In genomic region chr13:94251801-94252200, GRCh38 we compare ENCODE assay signal across 18 cellular contexts.
DNase-seq lines count a peak whose midpoint lies in the region; ATAC-seq, FAIRE-seq and TF ChIP-seq lines count a peak whose summit lies in the region.
"Had no signal": no experiment of that assay in that cellular context is flagged by ENCODE, and none has a peak within 500 bp of the region (broad histone marks: within the 10 kb centered on the region; RNA-seq: fewer than 3 reads in every experiment).

No MANE protein-coding gene starts in this region.

- TF ChIP-seq CTCF in pancreas (IDR thresholded peaks at IDR 0.05), result no peak

- H3K4me3 ChIP-seq in pancreas, result no peak overlapping the region
- H3K4me3 ChIP-seq: left lung, thyroid gland had no signal

- no peaks in the 10 kb centered on the region for H3K36me3 ChIP-seq in pancreas
- H3K36me3 ChIP-seq: BE2C, left lung, thyroid gland had no signal

- no peaks in the 10 kb centered on the region for H3K9me3 ChIP-seq in pancreas
- H3K9me3 ChIP-seq: BE2C, thyroid gland had no signal

- intact Hi-C loops in pancreas (cut with DNase I), result no loop called here

- DNase-seq in GM03348 (ENCODE audit: low spot score), result peak; percentile 21
- peak; percentile 36 for DNase-seq in fibroblast of the conjunctiva (ENCODE audit: low read depth)
- peak in 1 of 6 donors; percentile 41 for DNase-seq in pancreas
- DNase-seq in NCI-H1048 (lab: John Stamatoyannopoulos, UW), result no peak
- DNase-seq in CD1c-positive myeloid dendritic cell (ENCODE audit: extremely low spot score), result no peak
- DNase-seq in activated CD8-positive, alpha-beta memory T cell treated with anti-CD3 and anti-CD28 coated beads, Interleukin-2, amount 50 U/mL, for 4 hours, result no peak
- DNase-seq: activated CD4-positive, alpha-beta T cell treated with anti-CD3 and anti-CD28 coated beads for 4 hours; BE2C; DMS53; left lung; naive thymus-derived CD4-positive, alpha-beta T cell; NCI-H2107; stimulated activated CD8-positive, alpha-beta memory T cell treated with anti-CD3 and anti-CD28 coated beads, Interleukin-4, amount 100 ng/mL, for 48 hours; T1000; thyroid gland had no signal

- no peaks in the 10 kb centered on the region for H3K27me3 ChIP-seq in pancreas
- H3K27me3 ChIP-seq: BE2C, left lung, thyroid gland had no signal

- 20 to 28% methylated on average over 4 of the region's 4 CpGs for WGBS in pancreas, 2 donors

- H3K27ac ChIP-seq in pancreas, result no peak overlapping the region
- H3K27ac ChIP-seq: left lung, thyroid gland had no signal

- no peaks in the 10 kb centered on the region for H3K4me1 ChIP-seq in pancreas
- H3K4me1 ChIP-seq: BE2C, left lung, thyroid gland had no signal

- no peak for FAIRE-seq in pancreas (lab: Jason Lieb, UNC)

- ATAC-seq in SK-N-SH treated with all-trans-retinoic acid at 6 μM for 48 hours (peak; percentile 62), pancreas (peak in 3 of 4 donors; percentile 53 to 78 (median 62)), HG03097 (IDR thresholded peaks at IDR 0.05; ENCODE audit: low FRiP score, unreplicated experiment) (no peak)
- ATAC-seq: activated naive CD4-positive, alpha-beta T cell treated with anti-CD3 and anti-CD28 coated beads, Interleukin-2, amount 50 U/mL, for 72 hours; left lung; naive thymus-derived CD4-positive, alpha-beta T cell had no signal

TF ChIP-seq in SK-N-SH treated with all-trans-retinoic acid at 6 μM for 48 hours, 23 proteins besides CTCF, POLR2A, EP300 and RAD21:
- TF ChIP-seq GLIS3 (CRISPR knock-in tag; IDR thresholded peaks at IDR 0.05) (no peak), BACH2 (CRISPR knock-in tag; IDR thresholded peaks at IDR 0.05; ENCODE audit: borderline replicate concordance) (no peak), SNAI2 (CRISPR knock-in tag; IDR thresholded peaks at IDR 0.05) (no peak), ISL1 (CRISPR knock-in tag; IDR thresholded peaks at IDR 0.05) (no peak), ZFP3 (CRISPR knock-in tag; IDR thresholded peaks at IDR 0.05) (no peak), OSR1 (CRISPR knock-in tag; IDR thresholded peaks at IDR 0.05) (no peak), ZNF70 (CRISPR knock-in tag; IDR thresholded peaks at IDR 0.05) (no peak)

Comparison
In these comparisons a context has a peak if more than half of its experiments do, and no peak if none do; other contexts are left out.
1. DNase-seq: peak in GM03348 (single experiment) and fibroblast of the conjunctiva (single experiment); none in NCI-H1048 (single experiment), CD1c-positive myeloid dendritic cell (single experiment) and activated CD8-positive, alpha-beta memory T cell treated with anti-CD3 and anti-CD28 coated beads, Interleukin-2, amount 50 U/mL, for 4 hours (single experiment).